35 cellular contexts compared by ENCODE assay signal in genomic region chr2:191025155-191025554, GRCh38. TPM values are rescaled to one million over a fixed set of nuclear protein-coding genes. Genes with fewer than 3 reads are reported as not detected.
DNase-seq lines count a peak whose midpoint lies in the region; ATAC-seq and TF ChIP-seq lines count a peak whose summit lies in the region.
"Had no signal": no experiment of that assay in that cellular context is flagged by ENCODE, and none has a peak within 500 bp of the region (broad histone marks: within the 10 kb centered on the region; RNA-seq: fewer than 3 reads in every experiment).

No MANE protein-coding gene starts in this region.

- peaks cover 1 to 3% of the 10 kb centered on the region in 2 donors for H3K9me3 Mint-ChIP-seq in activated T-cell treated with anti-CD3 and anti-CD28 coated beads, Interleukin-2, amount 50 U/mL, for 72 hours
- no peaks in the 10 kb centered on the region for H3K9me3 Mint-ChIP-seq in GM23338
- H3K9me3 Mint-ChIP-seq in activated T-helper 2 cell treated with anti-CD3 and anti-CD28 coated beads, Interferon-gamma antibody, Interleukin-2, Interleukin-4, amounts not matched to agents 10 μg/mL and 5 μg/mL and 100 μg/mL, durations not matched to agents 14 hours and 24 hours and 36 hours = no peaks in the 10 kb centered on the region
- no peaks in the 10 kb centered on the region for H3K9me3 Mint-ChIP-seq in natural killer cell
- H3K9me3 Mint-ChIP-seq: endodermal cell, HFFc6, neural crest cell had no signal

- 0 out of 2 replicates have a peak overlapping the region, but pooled peaks have one; percentile 28 for H2AFZ ChIP-seq in GM23338
- H2AFZ ChIP-seq: GM23248 had no signal

- no peaks in the 10 kb centered on the region for H3K27me3 Mint-ChIP-seq in activated T-cell treated with anti-CD3 and anti-CD28 coated beads, Interleukin-2, amount 50 U/mL, for 72 hours (ENCODE audit: low read depth)
- H3K27me3 Mint-ChIP-seq in GM23338 (ENCODE audit: insufficient read depth, low read depth, poor library complexity) = peaks cover under 1% of the 10 kb centered on the region
- no peaks in the 10 kb centered on the region for H3K27me3 Mint-ChIP-seq in activated T-helper 2 cell treated with anti-CD3 and anti-CD28 coated beads, Interferon-gamma antibody, Interleukin-2, Interleukin-4, amounts not matched to agents 10 μg/mL and 5 μg/mL and 100 μg/mL, durations not matched to agents 14 hours and 24 hours and 36 hours (ENCODE audit: low read depth)
- H3K27me3 Mint-ChIP-seq in natural killer cell (ENCODE audit: low read depth in 2 of 2) = no peaks in the 10 kb centered on the region

- DNase-seq in activated T-cell treated with anti-CD3 and anti-CD28 coated beads, Interleukin-2, amount 50 U/mL, for 72 hours = no peak
- no peak for DNase-seq in activated T-cell treated with anti-CD3 and anti-CD28 coated beads, Interleukin-2, amount 50 U/mL, for 1 hour
- DNase-seq in GM23338 (ENCODE audit: low spot score) = no peak
- DNase-seq in activated T-helper 2 cell treated with anti-CD3 and anti-CD28 coated beads, Interferon-gamma antibody, Interleukin-2, Interleukin-4, amounts not matched to agents 10 μg/mL and 5 μg/mL and 100 μg/mL, durations not matched to agents 14 hours and 24 hours and 36 hours (ENCODE audit: low spot score) = no peak
- no peak for DNase-seq in natural killer cell
- DNase-seq in NCI-H2196 treated with DMSO at 0.1 percent for 48 hours (lab: John Stamatoyannopoulos, UW; ENCODE audit: unreplicated experiment) = no peak
- DNase-seq: activated CD4-positive, alpha-beta T cell treated with anti-CD3 and anti-CD28 coated beads for 1 hour; activated CD8-positive, alpha-beta memory T cell treated with anti-CD3 and anti-CD28 coated beads, Interleukin-2, amount 50 U/mL, for 48 hours; activated gamma-delta T cell treated with Interleukin-2 at 50 U/mL for 16 hours; cortex of kidney; endodermal cell; foreskin keratinocyte; GM23248; HFFc6; Kasumi-1; lower lobe of right lung; mucosa of descending colon; NCI-H1436; NCI-H774; pancreas; retina; SJCRH30; stimulated activated CD4-positive, alpha-beta T cell treated with anti-CD3 and anti-CD28 coated beads, Interleukin-1b, Interleukin-23, amount 100 ng/mL, for 48 hours; stimulated activated CD8-positive, alpha-beta memory T cell treated with anti-CD3 and anti-CD28 coated beads, Interleukin-4, amount 100 ng/mL, for 48 hours had no signal

- ATAC-seq in activated T-cell treated with anti-CD3 and anti-CD28 coated beads, Interleukin-2, amount 50 U/mL, for 72 hours (replicated peaks in 1 of 2) = no peak
- ATAC-seq in GM23338 = no peak
- no peak for ATAC-seq in natural killer cell
- no peak for ATAC-seq in GM21619 (IDR thresholded peaks at IDR 0.05; ENCODE audit: unreplicated experiment)
- no peak for ATAC-seq in activated CD4-positive, CD25-positive, alpha-beta regulatory T cell treated with anti-CD3 and anti-CD28 coated beads, Interleukin-2, amount 50 U/mL, for 24 hours
- ATAC-seq: esophagus mucosa, foreskin keratinocyte, GM12878, lower lobe of right lung, pancreas had no signal

- peaks cover 52% of the 10 kb centered on the region for H3K4me1 Mint-ChIP-seq in activated T-cell treated with anti-CD3 and anti-CD28 coated beads, Interleukin-2, amount 50 U/mL, for 72 hours (ENCODE audit: low read depth)
- peaks cover 5% of the 10 kb centered on the region; the same call in 2 of the 3 replicates for H3K4me1 Mint-ChIP-seq in GM23338
- H3K4me1 Mint-ChIP-seq in activated T-helper 2 cell treated with anti-CD3 and anti-CD28 coated beads, Interferon-gamma antibody, Interleukin-2, Interleukin-4, amounts not matched to agents 10 μg/mL and 5 μg/mL and 100 μg/mL, durations not matched to agents 14 hours and 24 hours and 36 hours (ENCODE audit: low read depth) = peaks cover 42% of the 10 kb centered on the region
- peaks cover 38 to 43% of the 10 kb centered on the region in 2 donors for H3K4me1 Mint-ChIP-seq in natural killer cell
- H3K4me1 Mint-ChIP-seq: neural crest cell had no signal

- no peak overlapping the region for H3K27ac ChIP-seq in GM23338 (ENCODE audit: low read depth)
- H3K27ac ChIP-seq: ascending aorta, BLaER1, cardiac muscle cell, foreskin keratinocyte, GM23248, HL-60, lower lobe of right lung, pancreas, SJCRH30, tibial nerve had no signal

- TF ChIP-seq CTCF in GM23338 (conservative IDR thresholded peaks at IDR 0.05; ENCODE audit: low read depth in 2 of 2) = no peak
- TF ChIP-seq CTCF in natural killer cell (IDR thresholded peaks at IDR 0.05) = no peak

- no peak overlapping the region for H3K4me2 ChIP-seq in GM23338
- H3K4me2 ChIP-seq: BLaER1, smooth muscle cell had no signal

- no peaks in the 10 kb centered on the region for H3K79me2 ChIP-seq in GM23338 (replicated peaks; ENCODE audit: insufficient read depth)

- H3K9me2 ChIP-seq in GM23338 (ENCODE audit: insufficient read depth) = no peaks in the 10 kb centered on the region

- H3K27ac Mint-ChIP-seq in activated T-cell treated with anti-CD3 and anti-CD28 coated beads, Interleukin-2, amount 50 U/mL, for 72 hours = peak overlapping the region; percentile 34
- no peak overlapping the region for H3K27ac Mint-ChIP-seq in GM23338
- no peak overlapping the region for H3K27ac Mint-ChIP-seq in activated T-helper 2 cell treated with anti-CD3 and anti-CD28 coated beads, Interferon-gamma antibody, Interleukin-2, Interleukin-4, amounts not matched to agents 10 μg/mL and 5 μg/mL and 100 μg/mL, durations not matched to agents 14 hours and 24 hours and 36 hours
- peak overlapping the region; percentile 87 to 90 for H3K27ac Mint-ChIP-seq in natural killer cell
- H3K27ac Mint-ChIP-seq: endodermal cell, HFFc6 had no signal

- no peaks in the 10 kb centered on the region for H4K20me1 ChIP-seq in GM23338 (replicated peaks; ENCODE audit: insufficient read depth)
- H4K20me1 ChIP-seq: BLaER1 had no signal

- intact Hi-C loops in activated T-helper 2 cell treated with anti-CD3 and anti-CD28 coated beads, Interferon-gamma antibody, Interleukin-2, Interleukin-4, amounts not matched to agents 10 μg/mL and 5 μg/mL and 100 μg/mL, durations not matched to agents 14 hours and 24 hours and 36 hours (cut with micrococcal nuclease) = loop anchor here (10.0 kb wide), 1 partner anchor 700 kb away; no protein-coding TSS in a partner anchor
- intact Hi-C loops in natural killer cell (cut with micrococcal nuclease) = no loop called here

- H3K4me1 ChIP-seq in GM23338 (ENCODE audit: insufficient read depth) = peaks cover 5% of the 10 kb centered on the region; the same call in 1 of the 2 replicates

- H3K27me3 ChIP-seq in GM23338 (ENCODE audit: insufficient read depth) = no peaks in the 10 kb centered on the region
- H3K27me3 ChIP-seq: ascending aorta, BLaER1, cardiac muscle cell, foreskin keratinocyte, pancreas, SJCRH30, tibial nerve had no signal

- H3K36me3 Mint-ChIP-seq in activated T-cell treated with anti-CD3 and anti-CD28 coated beads, Interleukin-2, amount 50 U/mL, for 72 hours (ENCODE audit: insufficient read depth in 2 of 2) = peaks cover 12 to 17% of the 10 kb centered on the region in 2 donors
- H3K36me3 Mint-ChIP-seq in GM23338 (ENCODE audit: low read depth) = no peaks in the 10 kb centered on the region
- peaks cover 46% of the 10 kb centered on the region for H3K36me3 Mint-ChIP-seq in activated T-helper 2 cell treated with anti-CD3 and anti-CD28 coated beads, Interferon-gamma antibody, Interleukin-2, Interleukin-4, amounts not matched to agents 10 μg/mL and 5 μg/mL and 100 μg/mL, durations not matched to agents 14 hours and 24 hours and 36 hours (ENCODE audit: low read depth)
- no peaks in the 10 kb centered on the region for H3K36me3 Mint-ChIP-seq in natural killer cell

- H3K36me3 ChIP-seq in GM23338 (ENCODE audit: insufficient read depth) = no peaks in the 10 kb centered on the region
- H3K36me3 ChIP-seq: ascending aorta, BLaER1, cardiac muscle cell, lower lobe of right lung, pancreas, SJCRH30, tibial nerve had no signal

- H3F3A ChIP-seq in GM23338 (replicated peaks; ENCODE audit: low read depth) = 0 out of 2 replicates have a peak, but pooled peaks cover 5% of the 10 kb centered on the region

- no peak overlapping the region for H3K4me3 ChIP-seq in GM23338
- H3K4me3 ChIP-seq: ascending aorta, BLaER1, cardiac muscle cell, GM12878, GM23248, lower lobe of right lung, mucosa of descending colon, pancreas, SJCRH30, smooth muscle cell, tibial nerve had no signal

- peak overlapping the region; percentile 31 to 38 for H3K4me3 Mint-ChIP-seq in activated T-cell treated with anti-CD3 and anti-CD28 coated beads, Interleukin-2, amount 50 U/mL, for 72 hours
- no peak overlapping the region for H3K4me3 Mint-ChIP-seq in GM23338
- peak overlapping the region; percentile 22 for H3K4me3 Mint-ChIP-seq in activated T-helper 2 cell treated with anti-CD3 and anti-CD28 coated beads, Interferon-gamma antibody, Interleukin-2, Interleukin-4, amounts not matched to agents 10 μg/mL and 5 μg/mL and 100 μg/mL, durations not matched to agents 14 hours and 24 hours and 36 hours (ENCODE audit: low read depth)
- peak overlapping the region; percentile 36 for H3K4me3 Mint-ChIP-seq in natural killer cell
- H3K4me3 Mint-ChIP-seq: endodermal cell, HFFc6, neural crest cell had no signal

TF ChIP-seq in GM23338, 12 proteins besides CTCF, POLR2A, EP300 and RAD21:
- TF ChIP-seq ETS1 (IDR thresholded peaks at IDR 0.05) (no peak), JUNB (IDR thresholded peaks at IDR 0.05; ENCODE audit: unreplicated experiment) (no peak)

RNA-seq across cellular contexts. Expression of gene STAT1, which starts 11.2 kb away (rescaled TPM):
- total RNA-seq in activated T-cell treated with anti-CD3 and anti-CD28 coated beads, Interleukin-2, amount 50 U/mL, for 72 hours = 100 to 1,000 TPM; 441 to 563 TPM
- total RNA-seq in GM23338 (2014; rRNA removed; shearing (Covaris generic)) = 43.2 and 47.4 TPM in 2 replicates
- polyA plus RNA-seq in GM23338 (2016; fragmentation: Nextera tagmentation; extraction: Ambion mirVana) = 15.1 and 16.3 TPM in 2 replicates
- 135 and 139 TPM in 2 replicates for total RNA-seq in activated T-helper 2 cell treated with anti-CD3 and anti-CD28 coated beads, Interferon-gamma antibody, Interleukin-2, Interleukin-4, amounts not matched to agents 10 μg/mL and 5 μg/mL and 100 μg/mL, durations not matched to agents 14 hours and 24 hours and 36 hours
- total RNA-seq in natural killer cell = 10 to 100 TPM; 49.1 to 91.6 (median 86.2) TPM

Comparison
In these comparisons a context has a peak if more than half of its experiments do, and no peak if none do; other contexts are left out.
1. H3K27ac Mint-ChIP-seq: peak in activated T-cell treated with anti-CD3 and anti-CD28 coated beads, Interleukin-2, amount 50 U/mL, for 72 hours (single experiment) and natural killer cell (2 of 2); none in GM23338 (single experiment) and activated T-helper 2 cell treated with anti-CD3 and anti-CD28 coated beads, Interferon-gamma antibody, Interleukin-2, Interleukin-4, amounts not matched to agents 10 μg/mL and 5 μg/mL and 100 μg/mL, durations not matched to agents 14 hours and 24 hours and 36 hours (single experiment).